ENCODE assay signal across 14 cellular contexts in the genomic region with DNA sequence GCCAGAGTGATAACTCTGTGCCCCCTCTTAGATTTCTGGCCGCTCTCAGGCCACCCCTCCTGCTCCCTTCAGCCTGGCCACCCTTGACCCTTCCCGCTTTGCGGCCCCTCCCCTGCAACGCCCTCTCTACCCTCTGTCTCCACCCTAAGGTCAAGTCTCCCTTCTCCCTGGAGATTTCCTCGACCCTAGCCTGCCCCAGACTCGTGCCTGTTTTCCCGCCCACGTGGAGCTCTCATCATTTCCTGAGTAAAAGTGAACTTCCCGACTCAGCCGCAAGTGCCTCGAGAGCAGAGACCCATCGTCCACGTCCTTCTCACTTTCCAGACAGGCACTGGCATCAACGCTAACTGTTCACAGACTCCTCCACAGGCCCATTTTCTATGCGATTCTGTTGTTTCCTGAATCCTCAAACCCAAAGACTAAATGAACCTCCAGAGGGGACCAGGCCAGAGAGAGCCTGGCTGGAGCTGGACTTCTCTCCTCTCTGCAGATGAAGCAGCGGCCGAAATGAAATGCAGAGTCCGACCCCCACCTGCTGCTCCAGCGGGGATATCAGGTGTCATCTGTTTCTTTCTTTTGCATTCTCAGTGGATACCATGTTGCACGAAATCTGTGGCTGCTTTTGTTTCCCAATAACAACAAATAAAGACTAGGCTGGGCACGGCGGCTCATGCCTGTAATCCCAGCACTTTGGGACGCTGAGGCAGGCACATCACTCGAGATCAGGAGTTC. TPM values are rescaled to one million over a fixed set of nuclear protein-coding genes. Genes with fewer than 3 reads are reported as not detected.
DNase-seq lines count a peak whose midpoint lies in the region; ATAC-seq and TF ChIP-seq lines count a peak whose summit lies in the region.
"Had no signal": no experiment of that assay in that cellular context is flagged by ENCODE, and none has a peak within 500 bp of the region (broad histone marks: within the 10 kb centered on the region; RNA-seq: fewer than 3 reads in every experiment).

No MANE protein-coding gene starts in this region.

- H4K20me1 ChIP-seq in H9 (ENCODE audit: control insufficient read depth, insufficient read depth, insufficient read length): no peaks in the 10 kb centered on the region

- H3K27ac ChIP-seq in H9 (ENCODE audit: insufficient read length, low read depth, low read length): no peak overlapping the region
- H3K27ac ChIP-seq: skin epidermis had no signal

- no peak overlapping the region for H2BK15ac ChIP-seq in H9 (ENCODE audit: low read depth, low read length)

- no peak overlapping the region for H2BK12ac ChIP-seq in H9 (ENCODE audit: insufficient read length, low read depth, low read length)

- H2AFZ ChIP-seq in H9 (ENCODE audit: low read length): no peak overlapping the region

- H3T11ph ChIP-seq in H9 (ENCODE audit: low read length): no peak overlapping the region

- H3K27me3 Mint-ChIP-seq in activated CD4-positive, alpha-beta T cell treated with anti-CD3 and anti-CD28 coated beads, Interleukin-2, amount 10 ng/mL, durations not matched to agents 7 days and 5 days: peaks cover 20% of the 10 kb centered on the region
- H3K27me3 Mint-ChIP-seq in H9 (ENCODE audit: low read depth): peaks cover 50% of the 10 kb centered on the region
- peaks cover 73% of the 10 kb centered on the region for H3K27me3 Mint-ChIP-seq in nephron progenitor cell (ENCODE audit: low read depth, poor library complexity)

- H3K9me3 ChIP-seq in H9 (ENCODE audit: control insufficient read depth, low read depth, low read length): no peaks in the 10 kb centered on the region

- H3K9me3 Mint-ChIP-seq in activated CD4-positive, alpha-beta T cell treated with anti-CD3 and anti-CD28 coated beads, Interleukin-2, amount 10 ng/mL, durations not matched to agents 7 days and 5 days: peaks cover 12% of the 10 kb centered on the region
- H3K9me3 Mint-ChIP-seq in H9 (no peaks in the 10 kb centered on the region; a peak in 1 of 5 replicates), nephron progenitor cell (peaks cover 16% of the 10 kb centered on the region)
- H3K9me3 Mint-ChIP-seq: natural killer cell had no signal

- no peak overlapping the region for H4K91ac ChIP-seq in H9 (ENCODE audit: insufficient read length, low read depth, low read length)

- no peak overlapping the region for H3K23ac ChIP-seq in H9 (ENCODE audit: insufficient read length, low read depth, low read length)

- no peak overlapping the region for H4K8ac ChIP-seq in H9 (replicated peaks; ENCODE audit: insufficient read length, low read depth, low read length)

- no peak for TF ChIP-seq CTCF in H9 (conservative IDR thresholded peaks at IDR 0.05)
- TF ChIP-seq CTCF in nephron progenitor cell (IDR thresholded peaks at IDR 0.05): no peak

- H3K18ac ChIP-seq in H9 (ENCODE audit: insufficient read length, low read depth, low read length): peak overlapping the region; percentile 26

- H3K4me1 Mint-ChIP-seq in activated CD4-positive, alpha-beta T cell treated with anti-CD3 and anti-CD28 coated beads, Interleukin-2, amount 10 ng/mL, durations not matched to agents 7 days and 5 days: peaks cover 29% of the 10 kb centered on the region
- H3K4me1 Mint-ChIP-seq in H9: peaks cover 21 to 30% of the 10 kb centered on the region in 2 experiments
- H3K4me1 Mint-ChIP-seq in nephron progenitor cell: peaks cover 40% of the 10 kb centered on the region

- no peaks in the 10 kb centered on the region for H3K79me1 ChIP-seq in H9 (ENCODE audit: insufficient read depth, low read depth, low read length, poor library complexity, severe bottlenecking)

- H2BK120ac ChIP-seq in H9 (ENCODE audit: low read depth, low read length, poor library complexity, severe bottlenecking): no peak overlapping the region

- no CpG with 5 or more reads among the region's 24 CpGs for WGBS in H9 (ENCODE audit: extremely low coverage, insufficient read length, low lambda C conversion rate)

- no peaks in the 10 kb centered on the region for H3K23me2 ChIP-seq in H9 (ENCODE audit: insufficient read length, low read depth, low read length, poor library complexity, severe bottlenecking)

- no peak overlapping the region for H3K9ac ChIP-seq in H9 (ENCODE audit: extremely low read depth, insufficient read length, low read length)

- DNase-seq in activated CD4-positive, alpha-beta T cell treated with anti-CD3 and anti-CD28 coated beads for 48 hours: peak; percentile 45
- DNase-seq in activated CD4-positive, alpha-beta T cell treated with anti-CD3 and anti-CD28 coated beads, Interleukin-2, amount 10 ng/mL, durations not matched to agents 7 days and 5 days: no peak
- DNase-seq in H9 (no peak), dermis blood vessel endothelial cell (peak; percentile 55), nephron progenitor cell (no peak), NCI-H1436 (lab: John Stamatoyannopoulos, UW) (no peak)
- DNase-seq in activated CD4-positive, CD25-positive, alpha-beta regulatory T cell (lab: John Stamatoyannopoulos, UW): no peak
- DNase-seq: activated CD4-positive, alpha-beta T cell treated with anti-CD3 and anti-CD28 coated beads, Interleukin-2, amount 50 U/mL, for 4 hours; DMS153; KBM-7; natural killer cell; NCI-H1930 had no signal

- no peak overlapping the region for H2BK5ac ChIP-seq in H9 (ENCODE audit: insufficient read length, low read length)

- no peak overlapping the region for H2AK5ac ChIP-seq in H9 (ENCODE audit: insufficient read length, low read length)

- no peak overlapping the region for H2BK20ac ChIP-seq in H9 (ENCODE audit: low read depth, low read length, poor library complexity, severe bottlenecking)

- no peak overlapping the region for H3K4me3 Mint-ChIP-seq in activated CD4-positive, alpha-beta T cell treated with anti-CD3 and anti-CD28 coated beads, Interleukin-2, amount 10 ng/mL, durations not matched to agents 7 days and 5 days
- H3K4me3 Mint-ChIP-seq in H9 (no peak overlapping the region), nephron progenitor cell (no peak overlapping the region)
- H3K4me3 Mint-ChIP-seq: natural killer cell had no signal

- H3K4me2 ChIP-seq in H9 (ENCODE audit: insufficient read depth, insufficient read length, low read length): no peak overlapping the region

- H4K5ac ChIP-seq in H9 (ENCODE audit: insufficient read length, low read depth, low read length): no peak overlapping the region

- no peaks in the 10 kb centered on the region for H3K4me1 ChIP-seq in H9 (ENCODE audit: insufficient read depth, low read length)

- no peak overlapping the region for H3K14ac ChIP-seq in H9 (ENCODE audit: insufficient read depth, low read length)

- POLR2A ChIA-PET in activated CD4-positive, alpha-beta T cell treated with anti-CD3 and anti-CD28 coated beads, Interleukin-2, amount 10 ng/mL, durations not matched to agents 7 days and 5 days (lab: Charles Lee): no interaction called here

- H3K27me3 ChIP-seq in H9 (ENCODE audit: insufficient read depth, low read length): no peaks in the 10 kb centered on the region

- CTCF ChIA-PET in activated CD4-positive, alpha-beta T cell treated with anti-CD3 and anti-CD28 coated beads, Interleukin-2, amount 10 ng/mL, durations not matched to agents 7 days and 5 days (lab: Charles Lee): interaction anchor here (0.5 kb wide), 2 partner anchors 158 to 695 kb away, joined by 3 read pairs; no protein-coding TSS in a partner anchor

- H3K4ac ChIP-seq in H9 (ENCODE audit: low read depth, low read length): no peak overlapping the region

- no peak overlapping the region for H3K27ac Mint-ChIP-seq in activated CD4-positive, alpha-beta T cell treated with anti-CD3 and anti-CD28 coated beads, Interleukin-2, amount 10 ng/mL, durations not matched to agents 7 days and 5 days
- H3K27ac Mint-ChIP-seq in H9: peak overlapping the region in 1 of 3 experiments; percentile 23; a peak in 1 of 7 replicates
- H3K27ac Mint-ChIP-seq in nephron progenitor cell: peak overlapping the region; percentile 49
- H3K27ac Mint-ChIP-seq: natural killer cell had no signal

- H3K79me2 ChIP-seq in H9 (ENCODE audit: insufficient read depth, low read length): no peaks in the 10 kb centered on the region

- H3K56ac ChIP-seq in H9 (ENCODE audit: insufficient read length, low read depth, low read length): no peak overlapping the region

- no peaks in the 10 kb centered on the region for H3K36me3 Mint-ChIP-seq in activated CD4-positive, alpha-beta T cell treated with anti-CD3 and anti-CD28 coated beads, Interleukin-2, amount 10 ng/mL, durations not matched to agents 7 days and 5 days (ENCODE audit: low read depth)
- H3K36me3 Mint-ChIP-seq in H9 (ENCODE audit: insufficient read depth in 1 of 3, low read depth in 3 of 3) (no peaks in the 10 kb centered on the region), nephron progenitor cell (ENCODE audit: low read depth) (no peaks in the 10 kb centered on the region)
- H3K36me3 Mint-ChIP-seq: natural killer cell had no signal

- no peak for ATAC-seq in GM19324 (IDR thresholded peaks at IDR 0.05; ENCODE audit: low FRiP score, unreplicated experiment)
- ATAC-seq: natural killer cell had no signal

RNA-seq across cellular contexts. Expression of a gene that starts 52.5 kb away (rescaled TPM):
- total RNA-seq in activated CD4-positive, alpha-beta T cell treated with anti-CD3 and anti-CD28 coated beads, Interleukin-2, amount 10 ng/mL, durations not matched to agents 7 days and 5 days: under 1 TPM; 0.19 to 0.20 TPM
- total RNA-seq in H9 (2021) (0.18 and 0.22 TPM in 2 replicates), dermis blood vessel endothelial cell (0.51 and 0.60 TPM in 2 replicates)

RNA-seq across cellular contexts. Expression of a gene that starts 57.4 kb away (rescaled TPM):
- total RNA-seq in activated CD4-positive, alpha-beta T cell treated with anti-CD3 and anti-CD28 coated beads, Interleukin-2, amount 10 ng/mL, durations not matched to agents 7 days and 5 days: 10 to 100 TPM; 31.3 to 37.8 TPM
- total RNA-seq in H9 (2021) (27.5 and 31.3 TPM in 2 replicates), dermis blood vessel endothelial cell (18.4 and 25.7 TPM in 2 replicates)

Comparison
In these comparisons a context has a peak if more than half of its experiments do, and no peak if none do; other contexts are left out.
1. DNase-seq: peak in activated CD4-positive, alpha-beta T cell treated with anti-CD3 and anti-CD28 coated beads for 48 hours (single experiment) and dermis blood vessel endothelial cell (single experiment); none in activated CD4-positive, alpha-beta T cell treated with anti-CD3 and anti-CD28 coated beads, Interleukin-2, amount 10 ng/mL, durations not matched to agents 7 days and 5 days (single experiment), H9 (single experiment), nephron progenitor cell (single experiment), NCI-H1436 (single experiment) and activated CD4-positive, CD25-positive, alpha-beta regulatory T cell (0 of 4).